ENCODE assay signal across 26 cellular contexts in genomic region chr5:43993634-43994395, GRCh38.
DNase-seq lines count a peak whose midpoint lies in the region; ATAC-seq, FAIRE-seq and TF ChIP-seq lines count a peak whose summit lies in the region.
"Had no signal": no experiment of that assay in that cellular context is flagged by ENCODE, and none has a peak within 500 bp of the region (broad histone marks: within the 10 kb centered on the region; RNA-seq: fewer than 3 reads in every experiment).

No MANE protein-coding gene starts in this region.

- H3K9me3 ChIP-seq in heart left ventricle (no peaks in the 10 kb centered on the region), right lobe of liver (no peaks in the 10 kb centered on the region), aorta (ENCODE audit: control insufficient read depth, low read length) (no peaks in the 10 kb centered on the region)
- H3K9me3 ChIP-seq: BLaER1 had no signal

- H3K27ac ChIP-seq in heart left ventricle (no peak overlapping the region), right lobe of liver (peak overlapping the region in 2 of 3 donors; percentile 64 to 71), aorta (ENCODE audit: low read depth in 1 of 2, low read length in 2 of 2) (no peak overlapping the region)
- H3K27ac ChIP-seq: BLaER1, HL-60, RWPE1, SK-N-MC had no signal

- H3K4me3 ChIP-seq in heart left ventricle = no peak overlapping the region
- no peak overlapping the region for H3K4me3 ChIP-seq in right lobe of liver
- H3K4me3 ChIP-seq in aorta (ENCODE audit: low read length in 2 of 2) = no peak overlapping the region
- H3K4me3 ChIP-seq: BLaER1, SK-N-MC had no signal

- 74 to 81% (median 80%) methylated on average over 9 of the region's 9 CpGs for WGBS in heart left ventricle, 4 donors
- 44% methylated on average over 9 of the region's 9 CpGs for WGBS in right lobe of liver (ENCODE audit: insufficient coverage, low coverage, low lambda C conversion rate, missing lambda C conversion rate)
- WGBS in aorta, 2 donors = 84 to 85% methylated on average over 9 of the region's 9 CpGs

- H3K4me1 ChIP-seq in heart left ventricle = no peaks in the 10 kb centered on the region
- peaks cover 0 to 32% (median 12%) of the 10 kb centered on the region in 4 donors for H3K4me1 ChIP-seq in right lobe of liver
- no peaks in the 10 kb centered on the region for H3K4me1 ChIP-seq in aorta (ENCODE audit: control insufficient read depth in 1 of 2, insufficient read depth in 2 of 2, low read length in 2 of 2)
- H3K4me1 ChIP-seq: BLaER1 had no signal

- intact Hi-C loops in Right ventricle myocardium inferior (cut with DNase I) (no loop called here), heart left ventricle (cut with DNase I) (no loop called here), right lobe of liver (cut with DNase I) (no loop called here), aorta (cut with DNase I) (no loop called here)

- TF ChIP-seq CTCF in heart left ventricle (IDR thresholded peaks at IDR 0.05) (no peak), right lobe of liver (IDR thresholded peaks at IDR 0.05) (no peak)

- FAIRE-seq in endometrium (lab: Jason Lieb, UNC) = peak; percentile 63
- FAIRE-seq: GM12892, H54 had no signal

- H3K36me3 ChIP-seq in heart left ventricle (no peaks in the 10 kb centered on the region), right lobe of liver (no peaks in the 10 kb centered on the region), aorta (ENCODE audit: control insufficient read depth in 1 of 2, insufficient read depth in 2 of 2, low read length in 1 of 2) (no peaks in the 10 kb centered on the region)
- H3K36me3 ChIP-seq: BLaER1 had no signal

- DNase-seq in Right ventricle myocardium inferior (ENCODE audit: missing footprints) (no peak), heart left ventricle (no peak), right lobe of liver (peak in 1 of 3 donors; percentile 58), aorta (no peak), NCI-H526 treated with DMSO at 0.1 percent for 48 hours (lab: John Stamatoyannopoulos, UW) (no peak), KG1 (lab: John Stamatoyannopoulos, UW) (no peak)
- DNase-seq: CD4-positive, CD25-positive, alpha-beta regulatory T cell; DMS153; DND-41; Karpas-422; MV-4-11; NCI-H1105; NCI-H1436 treated with DMSO at 0.1 percent for 48 hours; NCI-H187 treated with DMSO at 0.1 percent for 48 hours; NCI-H2171 treated with DMSO at 0.1 percent for 48 hours; NCI-H524; NCI-H774; SIG-M5 had no signal

- no peak for TF ChIP-seq POLR2A in heart left ventricle (IDR thresholded peaks at IDR 0.05)
- TF ChIP-seq POLR2A in right lobe of liver (IDR thresholded peaks at IDR 0.05) = no peak

- no peaks in the 10 kb centered on the region for H3K27me3 ChIP-seq in heart left ventricle
- no peaks in the 10 kb centered on the region for H3K27me3 ChIP-seq in right lobe of liver
- no peaks in the 10 kb centered on the region for H3K27me3 ChIP-seq in aorta (ENCODE audit: control insufficient read depth in 1 of 2, insufficient read depth in 2 of 2, low read length in 1 of 2)
- H3K27me3 ChIP-seq: BLaER1 had no signal

- ATAC-seq in Right ventricle myocardium inferior = peak; percentile 88
- ATAC-seq in heart left ventricle = no peak
- peak; percentile 26 to 61 (median 58) for ATAC-seq in right lobe of liver
- ATAC-seq in aorta (ENCODE audit: low FRiP score) = peak; percentile 68
- ATAC-seq: Panc1 had no signal

Comparison
In these comparisons a context has a peak if more than half of its experiments do, and no peak if none do; other contexts are left out.
1. ATAC-seq: peak in Right ventricle myocardium inferior (single experiment), right lobe of liver (4 of 4) and aorta (single experiment); none in heart left ventricle (0 of 4).
2. H3K27ac ChIP-seq: peak in right lobe of liver (2 of 3); none in heart left ventricle (0 of 12) and aorta (0 of 2).